ENCODE assay signal across 7 cellular contexts in genomic region chr6:32268454-32268853, GRCh38. TPM values are rescaled to one million over a fixed set of nuclear protein-coding genes. Genes with fewer than 3 reads are reported as not detected.
A peak's percentile ranks its signal among the peaks of the same experiment; 100 is the strongest.
DNase-seq lines count a peak whose midpoint lies in the region; ATAC-seq, FAIRE-seq and TF ChIP-seq lines count a peak whose summit lies in the region.
"Not testable (repeated sequence)": the region's sequence is repeated elsewhere in the genome, so short reads cannot be mapped to it uniquely, and the experiment has no call there.

No MANE protein-coding gene starts in this region.

- TF ChIP-seq POLR2A in GM12878 (IDR thresholded peaks at IDR 0.05; ENCODE audit: low read depth, low read length): not testable (repeated sequence)

- H3K4me2 ChIP-seq in OCI-LY7 (ENCODE audit: low read length) (peak overlapping the region; percentile 57), GM12878 (ENCODE audit: control insufficient read depth, insufficient read depth) (peak overlapping the region; percentile 28; the same call in 1 of the 2 replicates)

- not testable (repeated sequence) for H3K4me3 Mint-ChIP-seq in stimulated activated naive B cell treated with anti-CD40 and anti-IgM and Interleukin-4, amounts not matched to agents 10 μg/mL and 1 μg/mL and 100 μg/mL, for 72 hours

- H3K27me3 Mint-ChIP-seq in stimulated activated naive B cell treated with anti-CD40 and anti-IgM and Interleukin-4, amounts not matched to agents 10 μg/mL and 1 μg/mL and 100 μg/mL, for 72 hours: not testable (repeated sequence)

- SMC1A ChIA-PET in GM12878 (lab: Charles Lee; ENCODE audit: uncharacterized antibody, unreplicated experiment): interaction anchor here (0.6 to 7.0 kb wide), 4 partner anchors 14 to 430 kb away, joined by 3 to 39 read pairs (median 4); no protein-coding TSS in a partner anchor

- not testable (repeated sequence) for H3K9me3 Mint-ChIP-seq in stimulated activated naive B cell treated with anti-CD40 and anti-IgM and Interleukin-4, amounts not matched to agents 10 μg/mL and 1 μg/mL and 100 μg/mL, for 72 hours

- H3K27ac ChIP-seq in OCI-LY7 (ENCODE audit: low read depth, low read length, poor library complexity, severe bottlenecking): peak overlapping the region; percentile 93
- H3K27ac ChIP-seq in GM12878 (ENCODE audit: control insufficient read depth, insufficient read depth): not testable (repeated sequence)

- peaks cover 16% of the 10 kb centered on the region for H3K36me3 ChIP-seq in OCI-LY7 (ENCODE audit: insufficient read depth, low read length)
- not testable (repeated sequence) for H3K36me3 ChIP-seq in GM12878 (ENCODE audit: control insufficient read depth in 2 of 2, insufficient read depth in 2 of 2, low read length in 1 of 2)

- H3K9me2 ChIP-seq in OCI-LY7 (ENCODE audit: insufficient read depth, low read length): not testable (repeated sequence)

- H3K9me3 ChIP-seq in OCI-LY7 (ENCODE audit: low read length): peaks cover 30% of the 10 kb centered on the region; the same call in 1 of the 2 replicates
- not testable (repeated sequence) for H3K9me3 ChIP-seq in GM12878 (replicated peaks; ENCODE audit: control insufficient read depth, insufficient read depth, low read length)

- H3K27ac Mint-ChIP-seq in stimulated activated naive B cell treated with anti-CD40 and anti-IgM and Interleukin-4, amounts not matched to agents 10 μg/mL and 1 μg/mL and 100 μg/mL, for 72 hours: not testable (repeated sequence)

- BruUV-seq in OCI-LY7 (replicated peaks; lab: Mats Ljungman, UMichigan); GM12878 (replicated peaks; lab: Mats Ljungman, UMichigan): not testable (repeated sequence)

- DNase-seq in GM10248 (ENCODE audit: extremely low spot score) (peak; percentile 18), OCI-LY7 (ENCODE audit: low spot score) (peak; percentile 83)
- DNase-seq in GM12878 (ENCODE audit: low read depth, low spot score): not testable (repeated sequence)
- peak; percentile 36 for DNase-seq in stimulated activated naive B cell treated with anti-CD40 and anti-IgM and Interleukin-4, amounts not matched to agents 10 μg/mL and 1 μg/mL and 100 μg/mL, for 72 hours

- H2AFZ ChIP-seq in OCI-LY7 (ENCODE audit: low read length): peak overlapping the region; percentile 84
- H2AFZ ChIP-seq in GM12878 (ENCODE audit: control insufficient read depth, low read depth, low read length): not testable (repeated sequence)

- in situ Hi-C loops in GM12878 (cut with MboI): not testable (repeated sequence)

- H3K27me3 ChIP-seq in GM12878 (replicated peaks in 1 of 2; ENCODE audit: control insufficient read depth in 2 of 2, insufficient read depth in 2 of 2, low read length in 1 of 2): not testable (repeated sequence)

- ATAC-seq in GM18907 (IDR thresholded peaks at IDR 0.05; ENCODE audit: unreplicated experiment): peak; percentile 65
- peak; percentile 20 for ATAC-seq in GM19468 (IDR thresholded peaks at IDR 0.05; ENCODE audit: extremely low read depth, unreplicated experiment)
- ATAC-seq in HG03460 (IDR thresholded peaks at IDR 0.05; ENCODE audit: unreplicated experiment): peak; percentile 66
- peak; percentile 84 for ATAC-seq in GM12878
- peak; percentile 64 to 73 for ATAC-seq in stimulated activated naive B cell treated with anti-CD40 and anti-IgM and Interleukin-4, amounts not matched to agents 10 μg/mL and 1 μg/mL and 100 μg/mL, for 72 hours (replicated peaks)

- TF ChIP-seq RAD21 in GM12878 (IDR thresholded peaks at IDR 0.05; ENCODE audit: insufficient read depth, low read depth, low read length): not testable (repeated sequence)

- not testable (repeated sequence) for H4K20me1 ChIP-seq in OCI-LY7 (ENCODE audit: insufficient read depth, low read length); GM12878 (ENCODE audit: control insufficient read depth, insufficient read depth)

- 100% methylated on average over 2 of the region's 2 CpGs for WGBS in GM12878 (ENCODE audit: insufficient coverage, insufficient replicate concordance, low lambda C conversion rate, missing lambda C conversion rate)

- not testable (repeated sequence) for H3K9ac ChIP-seq in GM12878 (ENCODE audit: control insufficient read depth, insufficient read depth, low read length)

- not testable (repeated sequence) for TF ChIP-seq EP300 in GM12878 (IDR thresholded peaks at IDR 0.05; ENCODE audit: borderline replicate concordance in 1 of 2, control insufficient read depth in 1 of 2, low read depth in 2 of 2, low read length in 2 of 2)

- not testable (repeated sequence) for FAIRE-seq in GM12878 (lab: Jason Lieb, UNC)

- intact Hi-C loops in OCI-LY7 (cut with micrococcal nuclease; ENCODE audit: unreplicated experiment): loop anchor here (1.0 to 2.0 kb wide), 2 partner anchors 128 to 357 kb away; no protein-coding TSS in a partner anchor
- intact Hi-C loops in GM12878 (cut with micrococcal nuclease; ENCODE audit: unreplicated experiment): not testable (repeated sequence)

- H3K4me1 ChIP-seq in OCI-LY7 (ENCODE audit: insufficient read depth, low read length, poor library complexity, severe bottlenecking) (peaks cover 64% of the 10 kb centered on the region), GM12878 (ENCODE audit: control insufficient read depth, insufficient read depth, low read length) (peaks cover 23% of the 10 kb centered on the region; the same call in 1 of the 2 replicates)

- peak overlapping the region; percentile 21 for H3K4me3 ChIP-seq in OCI-LY7 (ENCODE audit: low read depth, low read length, poor library complexity, severe bottlenecking)
- not testable (repeated sequence) for H3K4me3 ChIP-seq in GM12878

- not testable (repeated sequence) for H3K36me3 Mint-ChIP-seq in stimulated activated naive B cell treated with anti-CD40 and anti-IgM and Interleukin-4, amounts not matched to agents 10 μg/mL and 1 μg/mL and 100 μg/mL, for 72 hours

- peaks cover 29 to 58% of the 10 kb centered on the region in 2 donors for H3K4me1 Mint-ChIP-seq in stimulated activated naive B cell treated with anti-CD40 and anti-IgM and Interleukin-4, amounts not matched to agents 10 μg/mL and 1 μg/mL and 100 μg/mL, for 72 hours

- H3K79me2 ChIP-seq in OCI-LY7 (ENCODE audit: insufficient read depth, low read depth, low read length); GM12878 (ENCODE audit: control insufficient read depth, insufficient read depth, low read length): not testable (repeated sequence)

- RAD21 ChIA-PET in GM12878 (lab: Charles Lee; ENCODE audit: unreplicated experiment): interaction anchor here (2.3 kb wide), 1 partner anchor 13 kb away, joined by 19 read pairs; no protein-coding TSS in a partner anchor

- CTCF ChIA-PET in GM10248 (lab: Yijun Ruan, JAX) (interaction anchor here (0.6 to 1.6 kb wide), 5 partner anchors 13 to 941 kb away, joined by 3 to 8 read pairs (median 3); no protein-coding TSS in a partner anchor), GM12878 (lab: Yijun Ruan, JAX) (interaction anchor here (0.6 to 2.4 kb wide), 6 partner anchors 13 to 686 kb away, joined by 3 to 17 read pairs (median 4); no protein-coding TSS in a partner anchor)
- CTCF ChIA-PET in OCI-LY7 (lab: Charles Lee; ENCODE audit: unreplicated experiment): not testable (repeated sequence)

- POLR2A ChIA-PET in GM10248 (lab: Yijun Ruan, JAX): not testable (repeated sequence)
- POLR2A ChIA-PET in OCI-LY7 (lab: Charles Lee): interaction anchor here (0.6 to 1.6 kb wide), 10 partner anchors 17 to 1960 kb away, joined by 3 to 5 read pairs (median 3); no protein-coding TSS in a partner anchor
- POLR2A ChIA-PET in GM12878 (lab: Charles Lee): interaction anchor here (0.6 to 3.4 kb wide), 6 partner anchors 13 to 154 kb away, joined by 3 to 19 read pairs (median 4); no protein-coding TSS in a partner anchor

- TF ChIP-seq CTCF in GM10248 (IDR thresholded peaks at IDR 0.05; ENCODE audit: control extremely low read depth, extremely low read depth, low read depth, missing control alignments); OCI-LY7 (conservative IDR thresholded peaks at IDR 0.05; ENCODE audit: low read length); GM12878 (IDR thresholded peaks at IDR 0.05 in 2 of 3, conservative IDR thresholded peaks at IDR 0.05 in 1 of 3; ENCODE audit: control insufficient read depth in 2 of 3, extremely low read depth in 1 of 3, insufficient read depth in 1 of 3, low read depth in 3 of 3, low read length in 3 of 3): not testable (repeated sequence)

TF ChIP-seq in GM12878, 131 proteins besides CTCF, POLR2A, EP300 and RAD21:
- TF ChIP-seq MTA2 (IDR thresholded peaks at IDR 0.05; ENCODE audit: low read depth): 0 out of 2 replicates have a peak, but pooled peaks have one; percentile 35

RNA-seq across cellular contexts. Expression of gene NOTCH4, which starts 44.6 kb away (rescaled TPM):
- total RNA-seq in OCI-LY7 (2014; rRNA removed; shearing (Covaris generic)): 0.93 and 1.4 TPM in 2 replicates
- total RNA-seq in OCI-LY7 (2022) (2.1 and 2.4 TPM in 2 replicates), GM12878 (2014; rRNA removed) (1.1 and 1.7 TPM in 2 replicates), GM12878 (2014; rRNA removed; fragmentation: Illumina TruSeq; extraction: Trizol) (0.83 and 1.1 TPM in 2 replicates), GM12878 (2021) (1.7 and 1.8 TPM in 2 replicates)
- 3.9 and 5.1 TPM in 2 replicates for total RNA-seq in GM12878 (2013; cell fraction: nucleolus; rRNA removed)
- 0.16 TPM for polyA plus RNA-seq in GM12878 (2011; ENCODE audit: low read depth)
- polyA plus RNA-seq in GM12878 (2011; rRNA removed) (3.0 and 3.3 TPM in 2 replicates), GM12878 (2014; fragmentation: Illumina TruSeq; extraction: Trizol) (0.78 and 1.1 TPM in 2 replicates), GM12878 (2014; fragmentation: Nextera tagmentation; extraction: Ambion mirVana) (under 1 TPM; 0.66 to 0.77 TPM), GM12878 (2014; rRNA removed) (1.6 and 2.3 TPM in 2 replicates), GM12878 (2016; fragmentation: Nextera tagmentation; extraction: Ambion mirVana) (1 to 10 TPM; 1.6 to 3.2 TPM)
- 2.9 and 3.3 TPM in 2 replicates for polyA plus RNA-seq in GM12878 (2011; cell fraction: cytosol; rRNA removed)
- polyA plus RNA-seq in GM12878 (2011; cell fraction: nucleus; rRNA removed): 3.8 and 4.5 TPM in 2 replicates
- 0.74 and 1.1 TPM in 2 replicates for polyA plus RNA-seq in GM12878 (2012)
- 2.3 and 3.1 TPM in 2 replicates for polyA minus RNA-seq in GM12878 (2011; rRNA and poly(A)+ RNA removed)
- 1.5 and 1.6 TPM in 2 replicates for polyA minus RNA-seq in GM12878 (2011; cell fraction: cytosol; rRNA and poly(A)+ RNA removed)
- polyA minus RNA-seq in GM12878 (2011; cell fraction: nucleus; rRNA and poly(A)+ RNA removed): 3.9 and 5.8 TPM in 2 replicates

Comparison
In these comparisons a context has a peak if more than half of its experiments do, and no peak if none do; other contexts are left out.
1. ATAC-seq: peak in every context shown above with its lines; median percentile 84 in GM12878; 68 in stimulated activated naive B cell treated with anti-CD40 and anti-IgM and Interleukin-4, amounts not matched to agents 10 μg/mL and 1 μg/mL and 100 μg/mL, for 72 hours; 66 in HG03460; 65 in GM18907; 20 in GM19468.